7 cellular contexts compared by ENCODE assay signal in the genomic region with DNA sequence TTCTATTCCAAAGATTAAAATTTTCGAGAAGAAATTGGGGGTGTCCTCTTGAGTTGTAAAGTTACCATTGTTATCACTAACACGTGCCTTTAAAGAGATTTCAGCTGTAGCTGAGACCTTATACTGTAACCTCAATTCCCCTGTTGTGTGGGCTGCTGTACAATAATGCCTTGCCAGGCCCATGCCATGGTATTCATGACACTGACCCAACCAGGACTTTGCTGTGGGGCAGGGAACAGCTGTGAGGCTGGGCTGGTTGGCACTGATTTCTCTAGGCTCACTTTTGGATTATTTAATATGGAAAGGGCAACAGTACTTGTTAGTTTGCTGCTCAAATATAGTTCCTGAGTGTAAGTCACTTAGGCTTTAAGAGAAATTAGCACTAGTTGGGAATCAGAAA. TPM values are rescaled to one million over a fixed set of nuclear protein-coding genes. Genes with fewer than 3 reads are reported as not detected.
DNase-seq lines count a peak whose midpoint lies in the region; ATAC-seq and TF ChIP-seq lines count a peak whose summit lies in the region.
"Not testable (repeated sequence)": the region's sequence is repeated elsewhere in the genome, so short reads cannot be mapped to it uniquely, and the experiment has no call there.

No MANE protein-coding gene starts in this region.

- intact Hi-C loops in dorsolateral prefrontal cortex (cut with DNase I); gastrocnemius medialis (cut with DNase I; ENCODE audit: low total_unique reads): not testable (repeated sequence)
- intact Hi-C loops in heart right ventricle (cut with DNase I) = loop anchor here in 3 of 10 donors (2.0 to 10.0 kb wide), 2 partner anchors 41 to 49 kb away; no protein-coding TSS in a partner anchor

- peaks cover 0 to 67% (median 36%) of the 10 kb centered on the region in 9 donors for H3K4me1 ChIP-seq in heart right ventricle
- peaks cover 80 to 81% of the 10 kb centered on the region in 2 donors for H3K4me1 ChIP-seq in gastrocnemius medialis

- H3K27me3 ChIP-seq in dorsolateral prefrontal cortex, heart right ventricle, gastrocnemius medialis: not testable (repeated sequence)

- DNase-seq in DMS 273 (lab: John Stamatoyannopoulos, UW; ENCODE audit: unreplicated experiment) (peak; percentile 22), dorsolateral prefrontal cortex (peak in 1 of 10 donors; percentile 48), inferior parietal cortex (ENCODE audit: extremely low spot score) (peak; percentile 15), myocyte (ENCODE audit: low read depth) (peak; percentile 87), gastrocnemius medialis (peak; percentile 49 to 71), substantia nigra (lab: John Stamatoyannopoulos, UW) (peak in 4 of 49 donors; percentile 5 to 22 (median 8))
- DNase-seq in heart right ventricle = not testable (repeated sequence)

- ATAC-seq in heart right ventricle (peak in 2 of 8 donors; percentile 43 to 48), gastrocnemius medialis (peak; percentile 13 to 32)

- peak overlapping the region in 43 of 59 donors; percentile 28 to 81 (median 64) for H3K27ac ChIP-seq in dorsolateral prefrontal cortex
- peak overlapping the region in 6 of 10 donors; percentile 8 to 43 (median 22) for H3K27ac ChIP-seq in heart right ventricle
- H3K27ac ChIP-seq in gastrocnemius medialis = peak overlapping the region; percentile 86 to 98 (median 92)
- H3K27ac ChIP-seq in substantia nigra (ENCODE audit: low read depth, low read length, poor library complexity, severe bottlenecking) = peak overlapping the region; percentile 64

- in situ Hi-C loops in gastrocnemius medialis (cut with MboI; ENCODE audit: low sequenced_read_pairs in 4 of 4) = not testable (repeated sequence)

- not testable (repeated sequence) for H3K36me3 ChIP-seq in heart right ventricle, gastrocnemius medialis

- WGBS in heart right ventricle, 2 donors = 52 to 61% methylated on average over 2 of the region's 2 CpGs

- TF ChIP-seq CTCF in dorsolateral prefrontal cortex (IDR thresholded peaks at IDR 0.05 in 54 of 56, conservative IDR thresholded peaks at IDR 0.05 in 2 of 56; ENCODE audit: low read depth in 1 of 56, partially characterized antibody in 56 of 56); heart right ventricle (IDR thresholded peaks at IDR 0.05); gastrocnemius medialis (IDR thresholded peaks at IDR 0.05 in 4 of 5, conservative IDR thresholded peaks at IDR 0.05 in 1 of 5): not testable (repeated sequence)

- H3K4me3 ChIP-seq in dorsolateral prefrontal cortex, heart right ventricle, gastrocnemius medialis: not testable (repeated sequence)

- TF ChIP-seq POLR2A in gastrocnemius medialis (IDR thresholded peaks at IDR 0.05) = not testable (repeated sequence)

- H3K9me3 ChIP-seq in heart right ventricle, gastrocnemius medialis: not testable (repeated sequence)

RNA-seq across cellular contexts. Expression of a gene that starts 54.9 kb away (rescaled TPM):
- total RNA-seq in dorsolateral prefrontal cortex = 100 to 1,000 TPM in 94 of 120 experiments, 10 to 100 TPM in 26; 81.3 to 162 (median 110) TPM
- 100 to 1,000 TPM; 447 to 969 (median 632) TPM for total RNA-seq in heart right ventricle
- 10 to 100 TPM; 16.5 to 64.4 TPM for polyA plus RNA-seq in heart right ventricle
- 72.2 and 81.0 TPM in 2 replicates for total RNA-seq in myocyte
- 11.0 TPM for polyA plus RNA-seq in myocyte (2012)
- total RNA-seq in gastrocnemius medialis = 100 to 1,000 TPM; 127 to 207 (median 139) TPM

Comparison
In these comparisons a context has a peak if more than half of its experiments do, and no peak if none do; other contexts are left out.
1. H3K27ac ChIP-seq: peak in every context shown above with its lines; median percentile 92 in gastrocnemius medialis; 64 in dorsolateral prefrontal cortex; 64 in substantia nigra; 22 in heart right ventricle.